ENCODE assay signal across 28 cellular contexts in the genomic region with DNA sequence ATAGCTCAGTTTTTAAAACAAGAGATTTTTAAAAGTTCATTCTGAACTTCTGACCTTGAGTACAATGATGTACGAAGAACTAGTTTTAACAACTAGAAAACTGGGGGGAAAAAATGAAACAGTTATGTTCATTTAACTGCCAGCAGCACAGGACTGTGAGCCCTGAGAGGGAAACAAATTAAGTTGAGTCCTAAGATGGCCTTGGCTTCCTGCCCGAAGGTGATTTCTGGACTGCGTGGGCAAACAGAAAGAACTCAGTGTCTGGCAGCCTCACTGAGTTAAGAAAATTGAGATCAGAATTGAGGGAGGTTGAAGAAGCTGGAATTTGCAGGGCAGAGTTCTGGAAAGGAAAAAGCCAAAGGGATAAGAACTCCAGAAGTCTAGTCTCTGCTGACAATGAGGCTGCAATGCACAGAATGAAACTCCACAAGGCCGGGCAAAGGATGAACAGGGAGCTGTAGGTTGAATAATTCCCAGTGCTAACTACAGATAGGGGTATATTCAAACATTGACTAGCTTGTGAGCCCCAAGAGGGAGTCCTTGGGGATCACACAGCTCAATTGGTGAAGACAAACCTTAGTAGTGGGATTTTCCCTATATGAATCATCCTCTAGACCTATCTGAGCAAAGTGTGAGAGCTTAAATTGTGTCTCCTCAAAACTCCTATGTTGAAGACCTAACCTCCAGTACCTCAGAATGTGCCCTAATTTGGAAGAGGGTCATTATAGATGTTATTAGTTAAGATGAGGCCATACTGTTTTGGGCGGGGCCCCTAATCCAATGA. TPM values are rescaled to one million over a fixed set of nuclear protein-coding genes. Genes with fewer than 3 reads are reported as not detected.
DNase-seq lines count a peak whose midpoint lies in the region; ATAC-seq and TF ChIP-seq lines count a peak whose summit lies in the region.
"Had no signal": no experiment of that assay in that cellular context is flagged by ENCODE, and none has a peak within 500 bp of the region (broad histone marks: within the 10 kb centered on the region; RNA-seq: fewer than 3 reads in every experiment).

No MANE protein-coding gene starts in this region.

- no peaks in the 10 kb centered on the region for H3K9me2 ChIP-seq in Karpas-422 (replicated peaks; ENCODE audit: insufficient read depth, low read length)

- H3K9me3 ChIP-seq in Karpas-422 (ENCODE audit: low read length), result no peaks in the 10 kb centered on the region
- no peaks in the 10 kb centered on the region for H3K9me3 ChIP-seq in smooth muscle cell (replicated peaks; ENCODE audit: low read depth)
- H3K9me3 ChIP-seq: BLaER1, left ventricle myocardium inferior, upper lobe of right lung had no signal

- no peak overlapping the region for H3K27ac Mint-ChIP-seq in MCF 10A (ENCODE audit: low read depth, unreplicated experiment)
- no peak overlapping the region for H3K27ac Mint-ChIP-seq in natural killer cell
- H3K27ac Mint-ChIP-seq: activated CD4-positive, alpha-beta T cell treated with anti-CD3 and anti-CD28 coated beads for 36 hours; activated CD8-positive, alpha-beta T cell treated with anti-CD3 and anti-CD28 coated beads, Interleukin-2, amount 10 ng/mL, durations not matched to agents 7 days and 5 days; activated naive CD4-positive, alpha-beta T cell treated with anti-CD3 and anti-CD28 coated beads, Interleukin-2, amount 50 U/mL, for 24 hours; activated T-helper 17 cell treated with anti-CD3 and anti-CD28 coated beads, Interleukin-2, amount 50 U/mL, for 72 hours; IgD-negative memory B cell; T-helper 2 cell treated with Interferon-gamma antibody and Interleukin-4, amounts not matched to agents 5 μg/mL and 100 μg/mL, for 36 hours had no signal

- H3K4me1 ChIP-seq in Karpas-422 (ENCODE audit: low read length) (peaks cover 10% of the 10 kb centered on the region), smooth muscle cell (ENCODE audit: low read depth) (peaks cover 21% of the 10 kb centered on the region)
- H3K4me1 ChIP-seq: BLaER1, left ventricle myocardium inferior, upper lobe of right lung had no signal

- H3K36me3 Mint-ChIP-seq in MCF 10A (ENCODE audit: insufficient read depth, unreplicated experiment) (no peaks in the 10 kb centered on the region), natural killer cell (no peaks in the 10 kb centered on the region)
- H3K36me3 Mint-ChIP-seq: activated naive CD4-positive, alpha-beta T cell treated with anti-CD3 and anti-CD28 coated beads, Interleukin-2, amount 50 U/mL, for 24 hours had no signal

- no TSS peak for BruUV-seq in MCF 10A (replicated peaks; lab: Mats Ljungman, UMichigan)

- peaks cover 32% of the 10 kb centered on the region for H3F3A ChIP-seq in smooth muscle cell (ENCODE audit: low read depth)

- H3K4me2 ChIP-seq in Karpas-422 (ENCODE audit: low read depth, low read length, poor library complexity, severe bottlenecking) (no peak overlapping the region), smooth muscle cell (peak overlapping the region; percentile 77)
- H3K4me2 ChIP-seq: BLaER1 had no signal

- ATAC-seq in GM21576 (IDR thresholded peaks at IDR 0.05; ENCODE audit: unreplicated experiment), result no peak
- ATAC-seq in HG02884 (IDR thresholded peaks at IDR 0.05; ENCODE audit: unreplicated experiment), result no peak
- ATAC-seq in HG03521 (IDR thresholded peaks at IDR 0.05; ENCODE audit: unreplicated experiment), result no peak
- no peak for ATAC-seq in natural killer cell
- ATAC-seq: activated CD4-positive, alpha-beta T cell treated with anti-CD3 and anti-CD28 coated beads for 36 hours; activated CD8-positive, alpha-beta T cell treated with anti-CD3 and anti-CD28 coated beads, Interleukin-2, amount 10 ng/mL, durations not matched to agents 7 days and 5 days; activated T-helper 17 cell treated with anti-CD3 and anti-CD28 coated beads, Interleukin-2, amount 50 U/mL, for 72 hours; sciatic nerve; upper lobe of right lung had no signal

- no peak for DNase-seq in Karpas-422
- peak; percentile 34 for DNase-seq in NCI-H82 treated with DMSO at 0.1 percent for 48 hours (lab: John Stamatoyannopoulos, UW; ENCODE audit: unreplicated experiment)
- DNase-seq in MCF 10A (ENCODE audit: unreplicated experiment), result peak; percentile 5
- no peak for DNase-seq in smooth muscle cell (lab: John Stamatoyannopoulos, UW; ENCODE audit: unreplicated experiment)
- DNase-seq in natural killer cell, result no peak
- DNase-seq: activated CD4-positive, alpha-beta T cell treated with anti-CD3 and anti-CD28 coated beads for 36 hours; activated CD8-positive, alpha-beta T cell treated with anti-CD3 and anti-CD28 coated beads, Interleukin-2, amount 10 ng/mL, durations not matched to agents 7 days and 5 days; anterior cingulate cortex; erythroblast; GDM1; HCEC 1CT; left ventricle myocardium inferior; mesendoderm; NCI-H187 treated with DMSO at 0.1 percent for 48 hours; NCI-H526 treated with DMSO at 0.1 percent for 48 hours; stimulated activated CD4-positive, alpha-beta T cell treated with anti-CD3 and anti-CD28 coated beads, Interleukin-4, amount 100 ng/mL, for 24 hours; substantia nigra; upper lobe of right lung had no signal

- TF ChIP-seq CTCF in MCF 10A (IDR thresholded peaks at IDR 0.05; ENCODE audit: unreplicated experiment), result no peak
- TF ChIP-seq CTCF in smooth muscle cell (IDR thresholded peaks at IDR 0.05; ENCODE audit: borderline replicate concordance, insufficient read depth, poor library complexity, severe bottlenecking), result no peak
- TF ChIP-seq CTCF in natural killer cell (IDR thresholded peaks at IDR 0.05), result no peak

- H3K9ac ChIP-seq in Karpas-422 (ENCODE audit: low read length), result no peak overlapping the region
- peak overlapping the region; percentile 23 for H3K9ac ChIP-seq in smooth muscle cell (ENCODE audit: low read depth)
- H3K9ac ChIP-seq: BLaER1 had no signal

- no peaks in the 10 kb centered on the region for H3K79me2 ChIP-seq in Karpas-422 (ENCODE audit: low read length)
- H3K79me2 ChIP-seq in smooth muscle cell (ENCODE audit: low read depth), result no peaks in the 10 kb centered on the region

- POLR2A ChIA-PET in MCF 10A (lab: Yijun Ruan, JAX), result interaction anchor here (0.6 to 0.9 kb wide), 3 partner anchors 10 to 248 kb away, joined by 3 to 4 read pairs (median 4); a partner anchor contains a TSS

- H2AFZ ChIP-seq in Karpas-422 (ENCODE audit: low read length) (peak overlapping the region; percentile 40), smooth muscle cell (ENCODE audit: low read depth) (peak overlapping the region; percentile 51)

- CTCF ChIA-PET in MCF 10A (lab: Yijun Ruan, JAX), result interaction anchor here (1.0 kb wide), 1 partner anchor 78 kb away, joined by 4 read pairs; no protein-coding TSS in a partner anchor

- peaks cover 13% of the 10 kb centered on the region for H3K4me1 Mint-ChIP-seq in MCF 10A (ENCODE audit: insufficient read depth, unreplicated experiment)
- no peaks in the 10 kb centered on the region for H3K4me1 Mint-ChIP-seq in natural killer cell
- H3K4me1 Mint-ChIP-seq: activated CD4-positive, alpha-beta T cell treated with anti-CD3 and anti-CD28 coated beads for 36 hours; activated naive CD4-positive, alpha-beta T cell treated with anti-CD3 and anti-CD28 coated beads, Interleukin-2, amount 50 U/mL, for 24 hours; activated T-helper 17 cell treated with anti-CD3 and anti-CD28 coated beads, Interleukin-2, amount 50 U/mL, for 72 hours had no signal

- H3K4me3 ChIP-seq in Karpas-422 (ENCODE audit: low read length) (no peak overlapping the region), smooth muscle cell (no peak overlapping the region)
- H3K4me3 ChIP-seq: BLaER1, left ventricle myocardium inferior, upper lobe of right lung had no signal

- H3K4me3 Mint-ChIP-seq in MCF 10A (ENCODE audit: unreplicated experiment), result no peak overlapping the region
- H3K4me3 Mint-ChIP-seq in natural killer cell, result no peak overlapping the region
- H3K4me3 Mint-ChIP-seq: activated CD4-positive, alpha-beta T cell treated with anti-CD3 and anti-CD28 coated beads for 36 hours; activated CD8-positive, alpha-beta T cell treated with anti-CD3 and anti-CD28 coated beads, Interleukin-2, amount 10 ng/mL, durations not matched to agents 7 days and 5 days; activated naive CD4-positive, alpha-beta T cell treated with anti-CD3 and anti-CD28 coated beads, Interleukin-2, amount 50 U/mL, for 24 hours; activated T-helper 17 cell treated with anti-CD3 and anti-CD28 coated beads, Interleukin-2, amount 50 U/mL, for 72 hours; IgD-negative memory B cell; T-helper 2 cell treated with Interferon-gamma antibody and Interleukin-4, amounts not matched to agents 5 μg/mL and 100 μg/mL, for 36 hours had no signal

- no peak overlapping the region for H3K27ac ChIP-seq in Karpas-422 (ENCODE audit: low read length)
- H3K27ac ChIP-seq in smooth muscle cell (ENCODE audit: low read depth), result peak overlapping the region; percentile 91
- H3K27ac ChIP-seq: BLaER1, left ventricle myocardium inferior, upper lobe of right lung had no signal

- no peaks in the 10 kb centered on the region for H4K20me1 ChIP-seq in Karpas-422 (ENCODE audit: insufficient read depth, low read depth, low read length)
- no peaks in the 10 kb centered on the region for H4K20me1 ChIP-seq in smooth muscle cell (ENCODE audit: low read depth)
- H4K20me1 ChIP-seq: BLaER1 had no signal

- H3K9me3 Mint-ChIP-seq in MCF 10A (ENCODE audit: unreplicated experiment) (no peaks in the 10 kb centered on the region), natural killer cell (no peaks in the 10 kb centered on the region)
- H3K9me3 Mint-ChIP-seq: activated naive CD4-positive, alpha-beta T cell treated with anti-CD3 and anti-CD28 coated beads, Interleukin-2, amount 50 U/mL, for 24 hours; activated T-helper 17 cell treated with anti-CD3 and anti-CD28 coated beads, Interleukin-2, amount 50 U/mL, for 72 hours; IgD-negative memory B cell; T-helper 2 cell treated with Interferon-gamma antibody and Interleukin-4, amounts not matched to agents 5 μg/mL and 100 μg/mL, for 36 hours had no signal

- H3K27me3 Mint-ChIP-seq in MCF 10A (ENCODE audit: insufficient read depth, unreplicated experiment) (no peaks in the 10 kb centered on the region), natural killer cell (ENCODE audit: low read depth in 2 of 2) (peaks cover 20 to 54% of the 10 kb centered on the region in 2 donors)

- intact Hi-C loops in MCF 10A (cut with micrococcal nuclease), result no loop called here
- intact Hi-C loops in natural killer cell (cut with micrococcal nuclease), result no loop called here

- H3K27me3 ChIP-seq in Karpas-422 (ENCODE audit: low read length) (no peaks in the 10 kb centered on the region), smooth muscle cell (ENCODE audit: low read depth) (no peaks in the 10 kb centered on the region)
- H3K27me3 ChIP-seq: BLaER1 had no signal

- WGBS in smooth muscle cell (ENCODE audit: low lambda C conversion rate), result 58% methylated on average over 5 of the region's 5 CpGs

- H3K36me3 ChIP-seq in Karpas-422 (ENCODE audit: insufficient read depth, low read length) (no peaks in the 10 kb centered on the region), smooth muscle cell (ENCODE audit: low read depth) (no peaks in the 10 kb centered on the region)
- H3K36me3 ChIP-seq: BLaER1, left ventricle myocardium inferior, upper lobe of right lung had no signal

RNA-seq across cellular contexts. Expression of a gene that starts 13.1 kb away (rescaled TPM):
- 1.0 and 2.5 TPM in 2 replicates for total RNA-seq in Karpas-422 (2014; rRNA removed; shearing (Covaris generic); ENCODE audit: low replicate concordance)
- total RNA-seq in MCF 10A (2022) (12.9 and 13.0 TPM in 2 replicates), smooth muscle cell (0.04 and 0.72 TPM in 2 replicates), natural killer cell (under 1 TPM; 0.09 to 0.40 (median 0.11) TPM)
- 0.39 and 2.2 TPM in 2 replicates for polyA plus RNA-seq in smooth muscle cell
- polyA plus RNA-seq: AG04450, IgD-negative memory B cell had no signal

Comparison
In these comparisons a context has a peak if more than half of its experiments do, and no peak if none do; other contexts are left out.
1. DNase-seq: peak in NCI-H82 treated with DMSO at 0.1 percent for 48 hours (single experiment) and MCF 10A (single experiment); none in Karpas-422 (single experiment), smooth muscle cell (single experiment) and natural killer cell (single experiment).